In the genomic region with DNA sequence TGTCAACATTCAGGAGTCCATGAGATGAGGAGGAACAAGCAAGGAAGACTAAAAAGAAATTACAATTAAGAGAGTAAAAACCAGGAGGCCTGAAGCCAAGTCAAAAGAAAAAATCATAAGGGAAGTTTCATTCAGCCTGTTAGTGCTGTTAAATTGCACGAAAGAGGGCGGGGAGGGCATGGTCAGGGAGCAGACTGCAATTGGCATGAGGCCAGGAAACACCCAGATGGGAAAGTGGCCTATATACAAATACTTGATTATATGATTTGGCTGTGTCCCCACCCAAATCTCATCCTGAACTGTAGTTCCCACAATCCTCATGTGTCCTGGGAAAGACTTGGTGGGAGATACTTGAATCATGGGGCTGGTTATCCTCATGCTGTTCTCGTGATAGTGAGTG, we compare ENCODE assay signal across 18 cellular contexts.
"Had no signal": no experiment of that assay in that cellular context is flagged by ENCODE, and none has a peak within 500 bp of the region (broad histone marks: within the 10 kb centered on the region; RNA-seq: fewer than 3 reads in every experiment).

No MANE protein-coding gene starts in this region.

- H3K4me1 ChIP-seq: pancreas, stomach had no signal

- DNase-seq: activated CD4-positive, alpha-beta T cell treated with anti-CD3 and anti-CD28 coated beads, Interleukin-2, amount 50 U/mL, for 1 hour; activated naive CD8-positive, alpha-beta T cell treated with anti-CD3 and anti-CD28 coated beads, Interleukin-2, amount 10 ng/mL, durations not matched to agents 7 days and 5 days; anterior cingulate cortex; brain microvascular endothelial cell; cerebellar nuclear complex; endodermal cell; islet precursor cell; midbrain; naive thymus-derived CD8-positive, alpha-beta T cell; pancreas; stimulated activated CD4-positive, alpha-beta T cell treated with anti-CD3 and anti-CD28 coated beads, Interleukin-12 subunit alpha, Interleukin-12 subunit beta, amount 100 ng/mL, for 4 hours; stimulated activated CD4-positive, alpha-beta T cell treated with anti-CD3 and anti-CD28 coated beads, Interleukin-2, amount 100 ng/mL, for 24 hours; stomach; T-helper 9 cell had no signal

- H3K36me3 ChIP-seq: brain microvascular endothelial cell, pancreas, stomach, thoracic aorta had no signal

- H3K27ac ChIP-seq: brain microvascular endothelial cell, hepatocyte, pancreas, stomach, thoracic aorta had no signal

- H3K4me3 ChIP-seq: hepatocyte, pancreas, stomach, thoracic aorta had no signal

- H3K27me3 ChIP-seq: brain microvascular endothelial cell, hepatocyte, pancreas, stomach had no signal

- H3K9me3 ChIP-seq: pancreas, stomach, thoracic aorta had no signal

- FAIRE-seq: pancreas had no signal

- ATAC-seq: activated CD4-positive, CD25-positive, alpha-beta regulatory T cell treated with anti-CD3 and anti-CD28 coated beads, Interleukin-2, amount 50 U/mL, for 24 hours; left lobe of liver; naive thymus-derived CD8-positive, alpha-beta T cell; pancreas had no signal
